Comparison of ENCODE assay signal across 9 cellular contexts in genomic region chr16:80287674-80288073, GRCh38.
"Had no signal": no experiment of that assay in that cellular context is flagged by ENCODE, and none has a peak within 500 bp of the region (broad histone marks: within the 10 kb centered on the region; RNA-seq: fewer than 3 reads in every experiment).

No MANE protein-coding gene starts in this region.

- FAIRE-seq: HepG2 had no signal

- H3K9me3 Mint-ChIP-seq: HFFc6, IgD-negative memory B cell had no signal

- H3K36me3 ChIP-seq: HAP-1 had no signal

- H3K4me3 Mint-ChIP-seq: HFFc6, IgD-negative memory B cell had no signal

- H3K27ac Mint-ChIP-seq: HFFc6, IgD-negative memory B cell had no signal

- H3K9ac ChIP-seq: GM23248 had no signal

- H3K27ac ChIP-seq: GM23248, HL-60 had no signal

- H3K4me1 ChIP-seq: HAP-1 had no signal

- H3K4me3 ChIP-seq: GM23248, HAP-1 had no signal

- DNase-seq: GM23248, GOT3, H7, HFFc6, KBM-7 had no signal

- H3K9me3 ChIP-seq: HAP-1 had no signal

- H3K27me3 Mint-ChIP-seq: IgD-negative memory B cell had no signal
